15 cellular contexts compared by ENCODE assay signal in the genomic region with DNA sequence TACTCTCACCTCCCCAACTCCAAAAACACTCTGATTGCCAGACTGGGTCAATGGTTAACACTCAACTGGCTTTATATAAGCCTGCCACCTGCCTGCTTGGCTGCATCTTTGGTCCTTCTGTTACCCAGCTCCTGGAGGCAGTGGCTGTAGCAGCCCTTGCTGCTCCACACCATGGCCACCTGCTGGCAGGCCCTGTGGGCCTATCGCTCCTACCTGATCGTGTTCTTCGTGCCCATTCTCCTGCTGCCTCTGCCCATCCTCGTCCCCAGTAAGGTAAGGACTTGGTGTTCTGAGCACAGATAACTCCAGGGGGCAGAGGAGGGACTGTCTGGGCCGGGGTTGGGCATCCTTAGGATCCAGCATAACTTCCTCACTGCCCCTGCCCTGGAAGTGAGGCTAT. TPM values are rescaled to one million over a fixed set of nuclear protein-coding genes. Genes with fewer than 3 reads are reported as not detected.
DNase-seq lines count a peak whose midpoint lies in the region; ATAC-seq, FAIRE-seq and TF ChIP-seq lines count a peak whose summit lies in the region.
"Had no signal": no experiment of that assay in that cellular context is flagged by ENCODE, and none has a peak within 500 bp of the region (broad histone marks: within the 10 kb centered on the region; RNA-seq: fewer than 3 reads in every experiment).

A gene with protein sequence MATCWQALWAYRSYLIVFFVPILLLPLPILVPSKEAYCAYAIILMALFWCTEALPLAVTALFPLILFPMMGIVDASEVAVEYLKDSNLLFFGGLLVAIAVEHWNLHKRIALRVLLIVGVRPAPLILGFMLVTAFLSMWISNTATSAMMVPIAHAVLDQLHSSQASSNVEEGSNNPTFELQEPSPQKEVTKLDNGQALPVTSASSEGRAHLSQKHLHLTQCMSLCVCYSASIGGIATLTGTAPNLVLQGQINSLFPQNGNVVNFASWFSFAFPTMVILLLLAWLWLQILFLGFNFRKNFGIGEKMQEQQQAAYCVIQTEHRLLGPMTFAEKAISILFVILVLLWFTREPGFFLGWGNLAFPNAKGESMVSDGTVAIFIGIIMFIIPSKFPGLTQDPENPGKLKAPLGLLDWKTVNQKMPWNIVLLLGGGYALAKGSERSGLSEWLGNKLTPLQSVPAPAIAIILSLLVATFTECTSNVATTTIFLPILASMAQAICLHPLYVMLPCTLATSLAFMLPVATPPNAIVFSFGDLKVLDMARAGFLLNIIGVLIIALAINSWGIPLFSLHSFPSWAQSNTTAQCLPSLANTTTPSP (plus strand): TSS at position 103 of the 400 bp plus-strand sequence. CDS start 69 bp downstream, at position 172.

- H3K9me3 ChIP-seq in A549, result no peaks in the 10 kb centered on the region
- no peaks in the 10 kb centered on the region for H3K9me3 ChIP-seq in GM12878 (replicated peaks; ENCODE audit: control insufficient read depth, insufficient read depth, low read length)
- H3K9me3 ChIP-seq in right lobe of liver, result no peaks in the 10 kb centered on the region

- H3K79me2 ChIP-seq in GM12878 (ENCODE audit: control insufficient read depth, insufficient read depth, low read length), result no peaks in the 10 kb centered on the region

- H3K4me1 ChIP-seq in A549 (peaks cover 22% of the 10 kb centered on the region), GM12878 (ENCODE audit: control insufficient read depth, insufficient read depth, low read length) (peaks cover 52% of the 10 kb centered on the region), right lobe of liver (no peaks in the 10 kb centered on the region)

- CTCF ChIA-PET in A549 (lab: Yijun Ruan, JAX) (interaction anchor here (0.5 to 1.4 kb wide), 4 partner anchors 20 to 300 kb away, joined by 3 to 4 read pairs (median 3); no protein-coding TSS in a partner anchor), GM12878 (lab: Yijun Ruan, JAX) (no interaction called here), RWPE1 (lab: Yijun Ruan, JAX) (no interaction called here)

- peak; percentile 32 to 42; a peak in 4 of 6 replicates for ATAC-seq in A549
- ATAC-seq in GM12878, result no peak
- ATAC-seq in right lobe of liver, result peak; percentile 82 to 94 (median 88)
- ATAC-seq: stimulated activated effector memory CD8-positive, alpha-beta T cell treated with anti-CD3 and anti-CD28 coated beads, Interleukin-12 subunit alpha, Interleukin-12 subunit beta, amount 100 ng/mL, for 72 hours had no signal

- no peak for TF ChIP-seq RAD21 in A549 (conservative IDR thresholded peaks at IDR 0.05 in 1 of 2, IDR thresholded peaks at IDR 0.05 in 1 of 2)
- no peak for TF ChIP-seq RAD21 in GM12878 (IDR thresholded peaks at IDR 0.05; ENCODE audit: insufficient read depth, low read depth, low read length)

- H3K36me3 ChIP-seq in GM06990 (ENCODE audit: control insufficient read depth, insufficient read depth, low read length) (no peaks in the 10 kb centered on the region), GM12878 (ENCODE audit: control insufficient read depth in 2 of 2, insufficient read depth in 2 of 2, low read length in 1 of 2) (no peaks in the 10 kb centered on the region), right lobe of liver (no peaks in the 10 kb centered on the region)

- no peak within 1 kb of the TSS for H3K9ac ChIP-seq in GM12878 (ENCODE audit: control insufficient read depth, insufficient read depth, low read length)

- DNase-seq in A549 (ENCODE audit: low read depth in 1 of 2, low spot score in 1 of 2), result no peak
- DNase-seq in GM06990 (ENCODE audit: extremely low read depth, insufficient read length), result no peak
- DNase-seq in GM12878 (ENCODE audit: low read depth, low spot score), result no peak
- peak in 2 of 3 donors; percentile 43 to 68 for DNase-seq in right lobe of liver
- DNase-seq in RWPE1 (ENCODE audit: low spot score), result no peak
- no peak for DNase-seq in COLO829 (ENCODE audit: low spot score)
- no peak for DNase-seq in C1 segment of cervical spinal cord (lab: John Stamatoyannopoulos, UW)
- DNase-seq: activated CD4-positive, alpha-beta T cell treated with anti-CD3 and anti-CD28 coated beads for 1 hour; naive B cell; retina; stimulated activated CD4-positive, alpha-beta T cell treated with anti-CD3 and anti-CD28 coated beads, Interleukin-4, amount 100 ng/mL, for 24 hours had no signal

- no peaks in the 10 kb centered on the region for H3K27me3 ChIP-seq in GM06990 (replicated peaks; ENCODE audit: control insufficient read depth, insufficient read depth, low read length)
- no peaks in the 10 kb centered on the region for H3K27me3 ChIP-seq in GM12878 (replicated peaks in 1 of 2; ENCODE audit: control insufficient read depth in 2 of 2, insufficient read depth in 2 of 2, low read length in 1 of 2)
- no peaks in the 10 kb centered on the region for H3K27me3 ChIP-seq in right lobe of liver

- TF ChIP-seq POLR2A in A549 (IDR thresholded peaks at IDR 0.05; ENCODE audit: low read length) (no peak), GM12878 (IDR thresholded peaks at IDR 0.05; ENCODE audit: low read depth, low read length) (no peak), right lobe of liver (IDR thresholded peaks at IDR 0.05) (no peak)

- intact Hi-C loops in GM12878 (cut with micrococcal nuclease; ENCODE audit: unreplicated experiment) (no loop called here), right lobe of liver (cut with DNase I) (no loop called here)

- TF ChIP-seq EP300 in A549 (IDR thresholded peaks at IDR 0.05) (no peak), GM12878 (IDR thresholded peaks at IDR 0.05; ENCODE audit: borderline replicate concordance in 1 of 2, control insufficient read depth in 1 of 2, low read depth in 2 of 2, low read length in 2 of 2) (no peak)

- RAD21 ChIA-PET in GM12878 (lab: Charles Lee; ENCODE audit: unreplicated experiment), result interaction anchor here (0.6 to 1.0 kb wide), 2 partner anchors 13 to 264 kb away, joined by 3 read pairs; no protein-coding TSS in a partner anchor

- peak within 1 kb of the TSS; percentile 19 for H2AFZ ChIP-seq in GM12878 (ENCODE audit: control insufficient read depth, low read depth, low read length)

- 0 out of 2 replicates have a peak, but pooled peaks cover 3% of the 10 kb centered on the region for H4K20me1 ChIP-seq in GM12878 (ENCODE audit: control insufficient read depth, insufficient read depth)

- POLR2A ChIA-PET in A549 (lab: Yijun Ruan, JAX) (no interaction called here), GM12878 (lab: Charles Lee) (no interaction called here), RWPE1 (lab: Yijun Ruan, JAX; ENCODE audit: low non-redundant PET) (no interaction called here)

- BruUV-seq in GM12878 (replicated peaks; lab: Mats Ljungman, UMichigan), result no TSS peak

- in situ Hi-C loops in GM12878 (cut with MboI), result no loop called here

- no peak within 1 kb of the TSS for H3K4me2 ChIP-seq in A549
- no peak within 1 kb of the TSS for H3K4me2 ChIP-seq in GM12878 (ENCODE audit: control insufficient read depth, insufficient read depth)

- H3K4me3 ChIP-seq in A549 (no peak within 1 kb of the TSS), GM06990 (replicated peaks; ENCODE audit: low read depth, low read length) (no peak within 1 kb of the TSS), GM12878 (no peak within 1 kb of the TSS), right lobe of liver (no peak within 1 kb of the TSS)

- peak within 1 kb of the TSS in 1 of 2 experiments; percentile 59; a peak in 1 of 6 replicates for H3K27ac ChIP-seq in A549
- H3K27ac ChIP-seq in GM12878 (ENCODE audit: control insufficient read depth, insufficient read depth), result no peak within 1 kb of the TSS
- H3K27ac ChIP-seq in right lobe of liver, result no peak within 1 kb of the TSS
- no peak within 1 kb of the TSS for H3K27ac ChIP-seq in RWPE1

- WGBS in A549 (ENCODE audit: missing lambda C conversion rate), result 73% methylated on average over 5 of the region's 5 CpGs
- 79% methylated on average over 5 of the region's 5 CpGs for WGBS in GM12878 (ENCODE audit: insufficient coverage, insufficient replicate concordance, low lambda C conversion rate, missing lambda C conversion rate)
- WGBS in right lobe of liver (ENCODE audit: insufficient coverage, low coverage, low lambda C conversion rate, missing lambda C conversion rate), result 39% methylated on average over 4 of the region's 5 CpGs

- no peak for TF ChIP-seq CTCF in A549 (IDR thresholded peaks at IDR 0.05)
- TF ChIP-seq CTCF in GM06990 (IDR thresholded peaks at IDR 0.05; ENCODE audit: insufficient read depth, low read length, poor library complexity, severe bottlenecking), result peak; percentile 25
- 0 out of 6 replicates have a peak, but pooled peaks of 1 of the 3 experiments have one; percentile 9 for TF ChIP-seq CTCF in GM12878 (IDR thresholded peaks at IDR 0.05 in 2 of 3, conservative IDR thresholded peaks at IDR 0.05 in 1 of 3; ENCODE audit: control insufficient read depth in 2 of 3, extremely low read depth in 1 of 3, insufficient read depth in 1 of 3, low read depth in 3 of 3, low read length in 3 of 3)
- TF ChIP-seq CTCF in right lobe of liver (IDR thresholded peaks at IDR 0.05), result peak; percentile 25 to 38 (median 32)
- TF ChIP-seq CTCF in RWPE1 (conservative IDR thresholded peaks at IDR 0.05; ENCODE audit: low read depth), result no peak

- SMC1A ChIA-PET in GM12878 (lab: Charles Lee; ENCODE audit: uncharacterized antibody, unreplicated experiment), result interaction anchor here (0.6 kb wide), 1 partner anchor 175 kb away, joined by 3 read pairs; no protein-coding TSS in a partner anchor

- FAIRE-seq in A549 (lab: Jason Lieb, UNC), result no peak
- FAIRE-seq in GM12878 (lab: Jason Lieb, UNC), result peak; percentile 59
- FAIRE-seq: keratinocyte had no signal

RNA-seq across cellular contexts. Expression of the gene that starts here (rescaled TPM):
- 0.06 and 0.16 TPM in 2 replicates for polyA plus RNA-seq in A549 (2011; rRNA removed)
- 0.03 TPM in 1 of 2 replicates, not detected in the other for polyA plus RNA-seq in A549 (2012; cell fraction: cytosol; rRNA removed)
- not detected in 2 replicates for polyA plus RNA-seq in A549 (2012; cell fraction: nucleus; rRNA removed)
- not detected in 3 replicates for polyA plus RNA-seq in A549 (2017; fragmentation: RNase III; extraction: RNeasy Plus Mini Kit Qiagen cat#74134 plus additional on column Dnase treatment)
- polyA minus RNA-seq in A549 (2011; rRNA and poly(A)+ RNA removed), result 0.15 and 0.25 TPM in 2 replicates
- not detected in 2 replicates for total RNA-seq in GM12878 (2013; cell fraction: nucleolus; rRNA removed)
- 0.06 TPM in 1 of 2 replicates, not detected in the other for total RNA-seq in GM12878 (2014; rRNA removed)
- total RNA-seq in GM12878 (2014; rRNA removed; fragmentation: Illumina TruSeq; extraction: Trizol), result not detected in 2 replicates
- 0.13 TPM in 2 replicates for total RNA-seq in GM12878 (2021)
- not detected for polyA plus RNA-seq in GM12878 (2011; ENCODE audit: low read depth)
- not detected in 2 replicates for polyA plus RNA-seq in GM12878 (2011; rRNA removed)
- polyA plus RNA-seq in GM12878 (2011; cell fraction: cytosol; rRNA removed), result not detected in 2 replicates
- polyA plus RNA-seq in GM12878 (2011; cell fraction: nucleus; rRNA removed), result not detected in 2 replicates
- 0.04 and 0.07 TPM in 2 replicates for polyA plus RNA-seq in GM12878 (2012)
- 0.03 TPM in 1 of 2 replicates, not detected in the other for polyA plus RNA-seq in GM12878 (2014; fragmentation: Illumina TruSeq; extraction: Trizol)
- polyA plus RNA-seq in GM12878 (2014; fragmentation: Nextera tagmentation; extraction: Ambion mirVana), result not detected
- polyA plus RNA-seq in GM12878 (2014; rRNA removed), result 0.05 and 0.13 TPM in 2 replicates
- polyA plus RNA-seq in GM12878 (2016; fragmentation: Nextera tagmentation; extraction: Ambion mirVana), result not detected
- not detected in 2 replicates for polyA minus RNA-seq in GM12878 (2011; rRNA and poly(A)+ RNA removed)
- polyA minus RNA-seq in GM12878 (2011; cell fraction: cytosol; rRNA and poly(A)+ RNA removed), result not detected in 2 replicates
- not detected in 2 replicates for polyA minus RNA-seq in GM12878 (2011; cell fraction: nucleus; rRNA and poly(A)+ RNA removed)
- total RNA-seq in right lobe of liver, result under 1 TPM; 0.09 to 0.49 (median 0.24) TPM
- total RNA-seq: activated T-helper 2 cell treated with anti-CD3 and anti-CD28 coated beads, Interferon-gamma antibody, Interleukin-2, Interleukin-4, amounts not matched to agents 10 μg/mL and 5 μg/mL and 100 μg/mL, durations not matched to agents 14 hours and 24 hours and 36 hours had no signal
- polyA plus RNA-seq: CD14-positive monocyte, keratinocyte had no signal

Comparison
In these comparisons a context has a peak if more than half of its experiments do, and no peak if none do; other contexts are left out.
1. Peak in ATAC-seq in A549; RNA of the gene not detected or under 1 TPM.
2. Peak in DNase-seq and ATAC-seq in right lobe of liver; RNA of the gene not detected or under 1 TPM.
3. CTCF ChIP-seq: peak in GM06990 (single experiment) and right lobe of liver (4 of 4); none in A549 (single experiment) and RWPE1 (single experiment).